Comparison of ENCODE assay signal across 26 cellular contexts in the genomic region with DNA sequence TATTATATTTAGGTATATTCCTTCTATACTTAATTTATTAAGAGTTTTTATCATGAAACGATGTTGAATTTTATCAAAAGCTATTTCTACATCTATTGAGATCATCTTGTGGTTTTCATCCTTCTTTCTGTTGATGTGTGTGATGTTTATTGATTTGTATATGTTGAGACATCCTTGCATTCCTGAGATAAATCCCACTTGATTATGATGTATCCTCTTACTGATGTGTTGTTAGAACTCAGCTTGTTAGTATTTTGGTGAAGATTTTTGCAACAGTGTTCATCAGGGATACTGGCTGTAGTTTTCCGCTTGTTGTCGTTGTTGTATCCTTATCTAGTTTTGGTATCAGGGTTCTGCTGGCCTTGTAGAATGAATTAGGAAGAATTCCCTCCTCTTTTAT.
"Had no signal": no experiment of that assay in that cellular context is flagged by ENCODE, and none has a peak within 500 bp of the region (broad histone marks: within the 10 kb centered on the region; RNA-seq: fewer than 3 reads in every experiment).

No MANE protein-coding gene starts in this region.

- FAIRE-seq: endometrium had no signal

- ATAC-seq: effector memory CD8-positive, alpha-beta T cell; gastrocnemius medialis; left cardiac atrium; left lung; naive thymus-derived CD4-positive, alpha-beta T cell; sciatic nerve; stimulated activated memory B cell treated with anti-CD40 and anti-IgM and Interleukin-4, amounts not matched to agents 10 μg/mL and 1 μg/mL and 100 μg/mL, for 72 hours; stimulated activated naive CD8-positive, alpha-beta T cell treated with anti-CD3 and anti-CD28 coated beads, Interleukin-15, Interleukin-2, amounts not matched to agents 100 U/mL and 50 U/mL, for 24 hours had no signal

- DNase-seq: cortex of kidney; effector memory CD8-positive, alpha-beta T cell; erythroblast; foreskin fibroblast; gastrocnemius medialis; head of caudate nucleus; left cardiac atrium; left lung; mesendoderm; midbrain; naive thymus-derived CD4-positive, alpha-beta T cell; stimulated activated CD4-positive, alpha-beta T cell treated with anti-CD3 and anti-CD28 coated beads, Interleukin-12 subunit alpha, Interleukin-12 subunit beta, amount 100 ng/mL, for 4 hours; stimulated activated CD4-positive, alpha-beta T cell treated with anti-CD3 and anti-CD28 coated beads, Interleukin-1b, Interleukin-23, amount 100 ng/mL, for 48 hours; stimulated activated CD4-positive, alpha-beta T cell treated with anti-CD3 and anti-CD28 coated beads, Interleukin-4, amount 100 ng/mL, for 24 hours; stimulated activated naive CD8-positive, alpha-beta T cell treated with anti-CD3 and anti-CD28 coated beads, Interleukin-15, Interleukin-2, amounts not matched to agents 100 U/mL and 50 U/mL, for 24 hours; substantia nigra; testis; tibial artery had no signal

- H3K4me1 ChIP-seq: gastrocnemius medialis, left lung, neural progenitor cell, parathyroid adenoma, prostate gland, right atrium auricular region, testis, tibial artery had no signal

- H3K9ac ChIP-seq: neural progenitor cell, parathyroid adenoma had no signal

- H3K9me3 ChIP-seq: prostate gland, testis had no signal

- H3K4me3 ChIP-seq: gastrocnemius medialis, left lung, neural progenitor cell, prostate gland, right atrium auricular region, smooth muscle cell, testis, tibial artery had no signal

- H3K36me3 ChIP-seq: gastrocnemius medialis, left lung, neural progenitor cell, prostate gland, right atrium auricular region had no signal

- H3K27ac ChIP-seq: gastrocnemius medialis, left lung, neural progenitor cell, parathyroid adenoma, prostate gland, right atrium auricular region, testis, tibial artery had no signal

- H3K27me3 ChIP-seq: gastrocnemius medialis, left lung, neural progenitor cell, right atrium auricular region, testis, tibial artery had no signal
